8 cellular contexts compared by ENCODE assay signal in the genomic region with DNA sequence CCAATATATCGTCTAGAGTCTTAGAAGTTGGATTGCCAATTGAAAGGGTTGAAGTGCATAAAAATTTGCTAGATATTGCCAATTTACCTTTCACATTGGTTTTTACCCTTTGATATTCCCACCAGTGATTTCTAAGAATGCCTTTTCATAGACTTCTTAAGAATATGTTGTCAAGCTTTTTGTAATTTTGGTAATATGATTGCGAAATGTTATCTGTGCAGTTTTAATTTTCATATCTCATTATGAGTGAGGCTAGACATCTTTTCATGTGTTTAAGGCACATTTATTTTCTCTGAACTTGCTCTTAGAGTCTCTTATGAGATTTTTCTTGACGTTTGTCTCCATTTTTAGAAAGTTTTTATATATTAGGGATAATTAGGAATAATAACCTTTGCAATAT.
"Had no signal": no experiment of that assay in that cellular context is flagged by ENCODE, and none has a peak within 500 bp of the region (broad histone marks: within the 10 kb centered on the region; RNA-seq: fewer than 3 reads in every experiment).

No MANE protein-coding gene starts in this region.

- H3K4me3 ChIP-seq: GM12878 had no signal

- DNase-seq: GDM1, GF-D8 had no signal

- FAIRE-seq: G401.6, GM12878, GM12891, GM12892, GM18507, GM19239 had no signal

- ATAC-seq: GM12878 had no signal
